ENCODE assay signal across 18 cellular contexts in the genomic region with DNA sequence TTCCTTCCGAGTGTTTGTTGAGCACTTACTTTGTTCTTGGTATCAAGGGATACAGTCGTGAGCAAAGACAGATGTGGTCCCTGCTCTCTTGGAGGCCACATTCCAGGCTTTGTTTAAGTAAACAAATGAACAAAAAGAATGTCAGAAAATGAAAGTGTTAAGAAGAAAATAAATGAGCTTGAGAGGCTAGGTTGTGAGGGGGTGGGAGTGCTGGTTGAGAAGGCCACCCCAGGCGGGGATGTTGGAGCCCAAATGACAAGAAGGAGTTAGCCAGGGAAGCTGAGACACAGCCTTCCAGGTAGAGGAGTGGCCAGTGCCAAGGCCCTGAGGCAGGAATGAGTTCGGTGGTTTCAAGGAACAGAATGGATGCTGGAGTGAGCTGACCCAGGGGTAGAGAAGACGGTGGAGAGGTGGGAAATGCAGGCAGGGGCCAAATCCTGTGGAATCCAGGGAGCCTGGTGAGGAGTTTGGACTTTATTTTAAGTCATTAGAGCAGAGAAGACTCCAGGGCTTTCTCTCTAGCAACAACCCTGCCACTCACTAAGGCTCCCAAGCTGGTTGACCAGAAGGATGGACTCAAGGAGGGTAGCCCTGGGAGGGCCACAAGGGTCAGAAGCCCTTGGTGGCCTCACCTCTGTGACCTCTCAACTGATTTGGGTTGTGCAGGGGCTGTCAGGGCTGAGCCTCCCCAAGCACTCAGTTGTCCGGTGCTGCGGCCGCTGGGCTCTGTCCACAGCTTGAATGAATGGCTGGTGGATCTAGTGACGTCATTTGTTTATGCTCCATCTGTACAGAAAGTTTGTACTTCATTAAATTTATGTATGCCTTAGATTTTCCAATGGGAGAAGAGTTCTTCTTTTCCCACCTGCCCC.
A peak's percentile ranks its signal among the peaks of the same experiment; 100 is the strongest.
DNase-seq lines count a peak whose midpoint lies in the region; ATAC-seq and TF ChIP-seq lines count a peak whose summit lies in the region.
"Had no signal": no experiment of that assay in that cellular context is flagged by ENCODE, and none has a peak within 500 bp of the region (broad histone marks: within the 10 kb centered on the region; RNA-seq: fewer than 3 reads in every experiment).

No MANE protein-coding gene starts in this region.

- H4K8ac ChIP-seq in mesenchymal stem cell (ENCODE audit: low read length): no peak overlapping the region

- no peak overlapping the region for H3K18ac ChIP-seq in mesenchymal stem cell (ENCODE audit: low read depth in 1 of 2, low read length in 2 of 2)

- H4K20me1 ChIP-seq in mammary epithelial cell (ENCODE audit: insufficient read depth, low read length): no peaks in the 10 kb centered on the region

- no peaks in the 10 kb centered on the region for H3K9me3 ChIP-seq in mesenchymal stem cell (ENCODE audit: control insufficient read depth, low read length)
- H3K9me3 ChIP-seq in mammary epithelial cell (replicated peaks; ENCODE audit: insufficient read depth, low read length): peaks cover 7% of the 10 kb centered on the region

- H3K14ac ChIP-seq in mesenchymal stem cell (ENCODE audit: low read length in 2 of 2): no peak overlapping the region

- H3K9ac ChIP-seq in mesenchymal stem cell (ENCODE audit: low read length) (no peak overlapping the region), mammary epithelial cell (ENCODE audit: insufficient read depth, low read length) (no peak overlapping the region)

- no peaks in the 10 kb centered on the region for H3K79me2 ChIP-seq in mammary epithelial cell (ENCODE audit: insufficient read depth, low read length)

- ATAC-seq in Right ventricle myocardium inferior: no peak
- ATAC-seq in left ventricle myocardium superior: no peak
- ATAC-seq: naive thymus-derived CD4-positive, alpha-beta T cell; T-cell had no signal

- BruUV-seq in mammary epithelial cell (replicated peaks; lab: Mats Ljungman, UMichigan): no TSS peak

- WGBS in mesenchymal stem cell: 43% methylated on average over 4 of the region's 9 CpGs
- WGBS in mammary epithelial cell (ENCODE audit: low coverage, missing lambda C conversion rate): 51% methylated on average over 9 of the region's 9 CpGs

- H3K4me2 ChIP-seq in mesenchymal stem cell (ENCODE audit: low read length, poor library complexity, severe bottlenecking) (no peak overlapping the region), mammary epithelial cell (ENCODE audit: insufficient read depth, low read depth, low read length) (no peak overlapping the region)

- no peak overlapping the region for H2BK120ac ChIP-seq in mesenchymal stem cell (ENCODE audit: low read depth, low read length)

- CTCF ChIA-PET in mammary epithelial cell (lab: Charles Lee; ENCODE audit: low non-redundant PET): no interaction called here

- no peak overlapping the region for H3K23ac ChIP-seq in mesenchymal stem cell (ENCODE audit: low read length in 2 of 2)

- no peak for TF ChIP-seq CTCF in cardiac fibroblast (IDR thresholded peaks at IDR 0.05; ENCODE audit: low read depth, low read length)
- TF ChIP-seq CTCF in mammary epithelial cell (conservative IDR thresholded peaks at IDR 0.05 in 1 of 2, IDR thresholded peaks at IDR 0.05 in 1 of 2; ENCODE audit: extremely low read depth in 1 of 2, insufficient read depth in 1 of 2, low read depth in 1 of 2, low read length in 2 of 2): no peak

- H2BK15ac ChIP-seq in mesenchymal stem cell (ENCODE audit: low read depth, poor library complexity, severe bottlenecking): no peak overlapping the region

- in situ Hi-C loops in mammary epithelial cell (cut with MboI; ENCODE audit: low sequenced_read_pairs in 2 of 2): no loop called here

- no peak overlapping the region for H2AK5ac ChIP-seq in mesenchymal stem cell (ENCODE audit: low read length, severe bottlenecking)

- no peak overlapping the region for H3K4ac ChIP-seq in mesenchymal stem cell (ENCODE audit: low read depth in 1 of 2, low read length in 2 of 2)

- H2AFZ ChIP-seq in mesenchymal stem cell (ENCODE audit: low read depth, low read length): no peak overlapping the region
- H2AFZ ChIP-seq in mammary epithelial cell (ENCODE audit: low read depth, low read length): no peak overlapping the region

- H3K27me3 ChIP-seq in mesenchymal stem cell (ENCODE audit: control insufficient read depth in 1 of 2, insufficient read depth in 1 of 2, low read length in 2 of 2) (peaks cover 8 to 20% of the 10 kb centered on the region in 2 experiments), mammary epithelial cell (ENCODE audit: insufficient read depth, low read length) (peaks cover 2% of the 10 kb centered on the region)

- no peak overlapping the region for H3K27ac ChIP-seq in mesenchymal stem cell (ENCODE audit: low read length, poor library complexity, severe bottlenecking)
- no peak overlapping the region for H3K27ac ChIP-seq in mammary epithelial cell (ENCODE audit: insufficient read depth, low read depth, low read length)
- H3K27ac ChIP-seq: C4-2B, coronary artery had no signal

- peak overlapping the region in 1 of 2 experiments; percentile 25 for H2BK12ac ChIP-seq in mesenchymal stem cell (ENCODE audit: low read length in 2 of 2)

- H3K4me1 ChIP-seq in mesenchymal stem cell (ENCODE audit: control insufficient read depth, insufficient read depth, low read depth, low read length): peaks cover 9% of the 10 kb centered on the region
- H3K4me1 ChIP-seq in mammary epithelial cell (ENCODE audit: insufficient read depth, low read length): no peaks in the 10 kb centered on the region

- H4K91ac ChIP-seq in mesenchymal stem cell (ENCODE audit: low read length): peak overlapping the region; percentile 28

- H3K79me1 ChIP-seq in mesenchymal stem cell (replicated peaks; ENCODE audit: low read length, poor library complexity, severe bottlenecking): no peaks in the 10 kb centered on the region

- H3K36me3 ChIP-seq in mesenchymal stem cell (ENCODE audit: control insufficient read depth in 1 of 2, insufficient read depth in 2 of 2, low read depth in 1 of 2, low read length in 2 of 2) (no peaks in the 10 kb centered on the region), mammary epithelial cell (ENCODE audit: insufficient read depth, low read length) (no peaks in the 10 kb centered on the region)

- intact Hi-C loops in Right ventricle myocardium inferior (cut with DNase I): no loop called here
- intact Hi-C loops in left ventricle myocardium superior (cut with micrococcal nuclease): no loop called here
- intact Hi-C loops in mammary epithelial cell (cut with micrococcal nuclease): no loop called here

- H3K4me3 ChIP-seq in cardiac fibroblast (replicated peaks in 1 of 2; ENCODE audit: low read depth in 2 of 2, low read length in 2 of 2): no peak overlapping the region
- no peak overlapping the region for H3K4me3 ChIP-seq in mesenchymal stem cell (ENCODE audit: insufficient read depth in 1 of 2, low read depth in 1 of 2, low read length in 2 of 2)
- no peak overlapping the region for H3K4me3 ChIP-seq in mammary epithelial cell (replicated peaks in 1 of 3; ENCODE audit: insufficient read depth in 1 of 3, low read depth in 2 of 3, low read length in 3 of 3)
- H3K4me3 ChIP-seq: coronary artery had no signal

- DNase-seq in Right ventricle myocardium inferior (ENCODE audit: missing footprints): peak; percentile 32
- no peak for DNase-seq in left ventricle myocardium superior
- DNase-seq in cardiac fibroblast (ENCODE audit: low read depth in 2 of 2): peak; percentile 26 to 42
- peak; percentile 75 for DNase-seq in mesenchymal stem cell
- no peak for DNase-seq in NK-92 treated with Interleukin-12 subunit alpha and Interleukin-12 subunit beta, amount 100 ng/mL, for 24 hours (lab: John Stamatoyannopoulos, UW)
- DNase-seq in COLO668 (lab: John Stamatoyannopoulos, UW; ENCODE audit: unreplicated experiment): no peak
- DNase-seq in mammary epithelial cell: no peak
- DNase-seq in glomerular visceral epithelial cell (ENCODE audit: extremely low spot score): no peak
- DNase-seq: activated naive CD4-positive, alpha-beta T cell; DMS153; naive thymus-derived CD4-positive, alpha-beta T cell; NCI-H1694 treated with DMSO at 0.1 percent for 48 hours; NCI-H446 treated with DMSO at 0.1 percent for 48 hours; Right ventricle myocardium superior; stimulated activated CD8-positive, alpha-beta memory T cell treated with anti-CD3 and anti-CD28 coated beads, Interleukin-4, amount 100 ng/mL, for 48 hours; T-cell had no signal

- no peak overlapping the region for H2BK5ac ChIP-seq in mesenchymal stem cell (ENCODE audit: low read depth, low read length, poor library complexity, severe bottlenecking)

- dilution Hi-C loops in mammary epithelial cell (cut with HindIII; ENCODE audit: low sequenced_read_pairs): no loop called here

Comparison
In these comparisons a context has a peak if more than half of its experiments do, and no peak if none do; other contexts are left out.
1. DNase-seq: peak in Right ventricle myocardium inferior (single experiment), cardiac fibroblast (2 of 2) and mesenchymal stem cell (single experiment); none in left ventricle myocardium superior (single experiment), NK-92 treated with Interleukin-12 subunit alpha and Interleukin-12 subunit beta, amount 100 ng/mL, for 24 hours (single experiment), COLO668 (single experiment), mammary epithelial cell (single experiment) and glomerular visceral epithelial cell (single experiment).